ENCODE assay signal across 12 cellular contexts in the genomic region with DNA sequence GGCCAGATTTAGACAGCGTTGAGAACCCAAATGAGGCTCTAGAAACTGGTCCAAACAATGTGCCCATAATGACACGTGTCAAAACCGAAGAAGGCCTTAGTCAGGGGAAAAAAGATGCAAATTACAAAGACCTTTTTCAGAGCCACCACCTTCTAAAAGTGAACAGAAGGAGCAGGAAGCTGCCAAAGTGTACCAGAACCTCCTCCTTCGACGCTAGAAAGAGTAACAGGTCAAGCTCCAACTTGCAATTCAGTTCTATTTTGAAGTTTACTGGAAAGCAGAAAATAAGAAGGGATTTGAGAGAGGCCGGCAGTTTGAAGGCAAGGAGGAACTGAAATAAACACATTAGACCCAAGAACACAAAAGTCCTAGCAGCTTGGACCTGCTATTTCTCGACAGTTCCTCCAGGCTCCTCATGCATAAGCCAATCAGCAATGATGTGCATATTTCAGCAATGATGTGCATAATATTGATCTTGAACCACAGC.
DNase-seq lines count a peak whose midpoint lies in the region; ATAC-seq, FAIRE-seq and TF ChIP-seq lines count a peak whose summit lies in the region.
"Had no signal": no experiment of that assay in that cellular context is flagged by ENCODE, and none has a peak within 500 bp of the region (broad histone marks: within the 10 kb centered on the region; RNA-seq: fewer than 3 reads in every experiment).

No MANE protein-coding gene starts in this region.

- peak; percentile 81 for ATAC-seq in GM21619 (IDR thresholded peaks at IDR 0.05; ENCODE audit: unreplicated experiment)

- no peak for TF ChIP-seq CTCF in neural crest cell (conservative IDR thresholded peaks at IDR 0.05)

- DNase-seq in GM18507 (ENCODE audit: extremely low spot score, insufficient read length, low read depth) = no peak
- peak; percentile 97 for DNase-seq in MV-4-11 (lab: John Stamatoyannopoulos, UW)
- DNase-seq in neural crest cell (ENCODE audit: low read depth, low spot score) = no peak
- DNase-seq in NCI-H446 (lab: John Stamatoyannopoulos, UW) = no peak
- no peak for DNase-seq in activated CD4-positive, alpha-beta T cell treated with anti-CD3 and anti-CD28 coated beads, Interleukin-2, amount 50 U/mL, for 48 hours
- no peak for DNase-seq in NCI-H526 (lab: John Stamatoyannopoulos, UW)
- no peak for DNase-seq in NCI-H1105 treated with DMSO at 0.1 percent for 48 hours (lab: John Stamatoyannopoulos, UW)
- DNase-seq: activated CD8-positive, alpha-beta memory T cell treated with anti-CD3 and anti-CD28 coated beads, Interleukin-2, amount 50 U/mL, for 48 hours; aorta; DMS153; T-helper 2 cell had no signal

- no peaks in the 10 kb centered on the region for H3K9me3 Mint-ChIP-seq in neural crest cell

- H3K4me3 Mint-ChIP-seq in neural crest cell = no peak overlapping the region

- FAIRE-seq in GM18507 (lab: Jason Lieb, UNC) = peak; percentile 81

- H3K36me3 Mint-ChIP-seq in neural crest cell (ENCODE audit: low read depth) = no peaks in the 10 kb centered on the region

- H3K4me1 Mint-ChIP-seq in neural crest cell = peaks cover 30% of the 10 kb centered on the region

- H3K27ac Mint-ChIP-seq in neural crest cell (ENCODE audit: unreplicated experiment) = peak overlapping the region; percentile 96

- no peaks in the 10 kb centered on the region for H3K27me3 Mint-ChIP-seq in neural crest cell (ENCODE audit: low read depth)
